Comparison of ENCODE assay signal across 8 cellular contexts in the genomic region with DNA sequence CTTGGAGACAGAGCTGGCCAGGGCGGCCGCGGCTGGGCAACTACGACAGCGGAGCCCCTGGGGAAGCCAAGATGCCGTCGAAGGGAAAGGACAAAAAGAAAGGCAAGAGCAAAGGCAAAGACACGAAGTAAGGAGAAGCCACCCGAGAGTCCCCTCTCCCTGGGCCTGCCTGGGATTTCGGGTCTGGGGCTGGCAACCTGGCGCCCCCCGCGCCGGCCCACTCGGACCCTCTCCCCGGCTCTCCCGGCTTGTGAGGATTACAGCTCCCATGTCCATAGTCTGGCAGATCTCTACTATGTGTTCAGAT. TPM values are rescaled to one million over a fixed set of nuclear protein-coding genes. Genes with fewer than 3 reads are reported as not detected.
DNase-seq lines count a peak whose midpoint lies in the region; ATAC-seq and TF ChIP-seq lines count a peak whose summit lies in the region.

No MANE protein-coding gene starts in this region.

- no peaks in the 10 kb centered on the region for H3K36me3 ChIP-seq in KMS-11 (ENCODE audit: insufficient read depth)
- no peaks in the 10 kb centered on the region for H3K36me3 ChIP-seq in colonic mucosa

- H3K4me1 ChIP-seq in KMS-11 (ENCODE audit: low read depth, poor library complexity, severe bottlenecking) (no peaks in the 10 kb centered on the region), colonic mucosa (no peaks in the 10 kb centered on the region)

- DNase-seq in colonic mucosa (no peak), AG20443 (ENCODE audit: low spot score) (no peak), GM19238 (ENCODE audit: insufficient read length, low spot score) (no peak)
- DNase-seq in natural killer cell treated with Interleukin-12 subunit alpha and Interleukin-12 subunit beta and Interleukin-15 and Interleukin-18, amount 100 ng/mL, for 72 hours (ENCODE audit: low spot score): no peak
- DNase-seq in stimulated activated CD4-positive, alpha-beta T cell treated with anti-CD3 and anti-CD28 coated beads, Interleukin-4, amount 100 ng/mL, for 4 hours: no peak

- H3K27ac ChIP-seq in C4-2B: peak overlapping the region; percentile 96
- H3K27ac ChIP-seq in KMS-11: no peak overlapping the region
- peak overlapping the region; percentile 99 for H3K27ac ChIP-seq in colonic mucosa

- peak overlapping the region; percentile 82; the same call in 1 of the 2 replicates for H3K9ac ChIP-seq in KMS-11
- peak overlapping the region; percentile 81 to 88 for H3K9ac ChIP-seq in colonic mucosa (ENCODE audit: low read depth in 2 of 2, low read length in 2 of 2)

- no peaks in the 10 kb centered on the region for H3K36me3 Mint-ChIP-seq in natural killer cell treated with Interleukin-12 subunit alpha and Interleukin-12 subunit beta and Interleukin-15 and Interleukin-18, amount 100 ng/mL, for 72 hours

- peak overlapping the region; percentile 95 for H3K4me3 Mint-ChIP-seq in natural killer cell treated with Interleukin-12 subunit alpha and Interleukin-12 subunit beta and Interleukin-15 and Interleukin-18, amount 100 ng/mL, for 72 hours

- H3K27me3 ChIP-seq in KMS-11 (ENCODE audit: insufficient read depth, low read depth): no peaks in the 10 kb centered on the region
- no peaks in the 10 kb centered on the region for H3K27me3 ChIP-seq in colonic mucosa

- no peak for ATAC-seq in natural killer cell treated with Interleukin-12 subunit alpha and Interleukin-12 subunit beta and Interleukin-15 and Interleukin-18, amount 100 ng/mL, for 72 hours
- ATAC-seq in HG03139 (IDR thresholded peaks at IDR 0.05; ENCODE audit: unreplicated experiment): no peak

- peaks cover 9 to 14% of the 10 kb centered on the region in 2 donors for H3K4me1 Mint-ChIP-seq in natural killer cell treated with Interleukin-12 subunit alpha and Interleukin-12 subunit beta and Interleukin-15 and Interleukin-18, amount 100 ng/mL, for 72 hours (ENCODE audit: low read depth in 2 of 2)

- H3K79me2 ChIP-seq in KMS-11 (ENCODE audit: insufficient read depth, low read depth): no peaks in the 10 kb centered on the region

- H3K4me3 ChIP-seq in KMS-11 (IDR thresholded peaks at IDR 0.05; ENCODE audit: insufficient read depth, low read depth, low read length) (no peak overlapping the region), colonic mucosa (peak overlapping the region; percentile 82)

- no peaks in the 10 kb centered on the region for H3K9me3 ChIP-seq in colonic mucosa

- no peaks in the 10 kb centered on the region for H4K20me1 ChIP-seq in KMS-11 (ENCODE audit: insufficient read depth)

- TF ChIP-seq CTCF in C4-2B (conservative IDR thresholded peaks at IDR 0.05): no peak
- no peak for TF ChIP-seq CTCF in KMS-11 (conservative IDR thresholded peaks at IDR 0.05; ENCODE audit: low read depth, low read length)
- TF ChIP-seq CTCF in colonic mucosa (IDR thresholded peaks at IDR 0.05): no peak

- intact Hi-C loops in colonic mucosa (cut with DNase I): no loop called here

- peak overlapping the region; percentile 34 for H3K4me2 ChIP-seq in KMS-11

- peak overlapping the region; percentile 95 to 96 for H3K27ac Mint-ChIP-seq in natural killer cell treated with Interleukin-12 subunit alpha and Interleukin-12 subunit beta and Interleukin-15 and Interleukin-18, amount 100 ng/mL, for 72 hours

- peak overlapping the region; percentile 73 for H2AFZ ChIP-seq in KMS-11 (ENCODE audit: low read depth)

- H3K9me3 Mint-ChIP-seq in natural killer cell treated with Interleukin-12 subunit alpha and Interleukin-12 subunit beta and Interleukin-15 and Interleukin-18, amount 100 ng/mL, for 72 hours: no peaks in the 10 kb centered on the region

- no peaks in the 10 kb centered on the region for H3K27me3 Mint-ChIP-seq in natural killer cell treated with Interleukin-12 subunit alpha and Interleukin-12 subunit beta and Interleukin-15 and Interleukin-18, amount 100 ng/mL, for 72 hours

RNA-seq across cellular contexts. Expression of a gene that starts 0.2 kb away (rescaled TPM):
- total RNA-seq in colonic mucosa: 1 to 10 TPM; 1.4 to 2.8 TPM
- 1 to 10 TPM in 1 of 2 donors, under 1 TPM in 1; 0.48 to 2.1 TPM for total RNA-seq in natural killer cell treated with Interleukin-12 subunit alpha and Interleukin-12 subunit beta and Interleukin-15 and Interleukin-18, amount 100 ng/mL, for 72 hours

RNA-seq across cellular contexts. Expression of a gene that starts 0.3 kb away (rescaled TPM):
- total RNA-seq in colonic mucosa: 100 to 1,000 TPM; 130 to 153 TPM
- 10 to 100 TPM; 11.5 to 15.5 TPM for total RNA-seq in natural killer cell treated with Interleukin-12 subunit alpha and Interleukin-12 subunit beta and Interleukin-15 and Interleukin-18, amount 100 ng/mL, for 72 hours

Comparison
In these comparisons a context has a peak if more than half of its experiments do, and no peak if none do; other contexts are left out.
1. RNA of a gene that starts 0.3 kb away (total RNA-seq): 130 to 153 TPM in colonic mucosa; 11.5 to 15.5 TPM in natural killer cell treated with Interleukin-12 subunit alpha and Interleukin-12 subunit beta and Interleukin-15 and Interleukin-18, amount 100 ng/mL, for 72 hours; every median in the first group is over 4 times any median in the second.